In the genomic region with DNA sequence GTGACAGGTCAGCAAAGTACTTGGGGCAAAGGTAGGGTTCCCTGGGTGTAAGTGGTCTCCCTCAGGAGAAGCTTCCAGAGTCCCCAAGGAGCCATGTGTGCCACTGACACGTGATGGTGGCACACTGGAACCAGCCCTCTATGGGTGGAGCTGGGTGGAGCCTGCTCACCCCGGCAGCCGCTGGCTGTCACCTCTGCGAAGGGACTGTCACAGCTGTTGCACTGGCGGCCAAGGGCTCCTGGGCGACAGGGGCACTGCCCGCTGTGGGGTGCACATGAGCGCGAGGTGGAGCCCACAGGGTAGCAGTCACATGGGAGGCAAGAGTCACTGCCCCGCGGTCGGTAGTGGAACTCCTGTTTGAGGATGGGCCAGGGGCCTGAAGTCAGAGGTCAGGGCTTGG, we compare ENCODE assay signal across 1 cellular context.
A peak's percentile ranks its signal among the peaks of the same experiment; 100 is the strongest.
TF ChIP-seq lines count a peak whose summit lies in the region.

No MANE protein-coding gene starts in this region.

TF ChIP-seq in HepG2, 621 proteins besides CTCF, POLR2A, EP300 and RAD21:
- TF ChIP-seq, protein P1, sequence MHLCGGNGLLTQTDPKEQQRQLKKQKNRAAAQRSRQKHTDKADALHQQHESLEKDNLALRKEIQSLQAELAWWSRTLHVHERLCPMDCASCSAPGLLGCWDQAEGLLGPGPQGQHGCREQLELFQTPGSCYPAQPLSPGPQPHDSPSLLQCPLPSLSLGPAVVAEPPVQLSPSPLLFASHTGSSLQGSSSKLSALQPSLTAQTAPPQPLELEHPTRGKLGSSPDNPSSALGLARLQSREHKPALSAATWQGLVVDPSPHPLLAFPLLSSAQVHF (CRISPR knock-in tag; IDR thresholded peaks at IDR 0.05): no peak
- TF ChIP-seq, protein P2, sequence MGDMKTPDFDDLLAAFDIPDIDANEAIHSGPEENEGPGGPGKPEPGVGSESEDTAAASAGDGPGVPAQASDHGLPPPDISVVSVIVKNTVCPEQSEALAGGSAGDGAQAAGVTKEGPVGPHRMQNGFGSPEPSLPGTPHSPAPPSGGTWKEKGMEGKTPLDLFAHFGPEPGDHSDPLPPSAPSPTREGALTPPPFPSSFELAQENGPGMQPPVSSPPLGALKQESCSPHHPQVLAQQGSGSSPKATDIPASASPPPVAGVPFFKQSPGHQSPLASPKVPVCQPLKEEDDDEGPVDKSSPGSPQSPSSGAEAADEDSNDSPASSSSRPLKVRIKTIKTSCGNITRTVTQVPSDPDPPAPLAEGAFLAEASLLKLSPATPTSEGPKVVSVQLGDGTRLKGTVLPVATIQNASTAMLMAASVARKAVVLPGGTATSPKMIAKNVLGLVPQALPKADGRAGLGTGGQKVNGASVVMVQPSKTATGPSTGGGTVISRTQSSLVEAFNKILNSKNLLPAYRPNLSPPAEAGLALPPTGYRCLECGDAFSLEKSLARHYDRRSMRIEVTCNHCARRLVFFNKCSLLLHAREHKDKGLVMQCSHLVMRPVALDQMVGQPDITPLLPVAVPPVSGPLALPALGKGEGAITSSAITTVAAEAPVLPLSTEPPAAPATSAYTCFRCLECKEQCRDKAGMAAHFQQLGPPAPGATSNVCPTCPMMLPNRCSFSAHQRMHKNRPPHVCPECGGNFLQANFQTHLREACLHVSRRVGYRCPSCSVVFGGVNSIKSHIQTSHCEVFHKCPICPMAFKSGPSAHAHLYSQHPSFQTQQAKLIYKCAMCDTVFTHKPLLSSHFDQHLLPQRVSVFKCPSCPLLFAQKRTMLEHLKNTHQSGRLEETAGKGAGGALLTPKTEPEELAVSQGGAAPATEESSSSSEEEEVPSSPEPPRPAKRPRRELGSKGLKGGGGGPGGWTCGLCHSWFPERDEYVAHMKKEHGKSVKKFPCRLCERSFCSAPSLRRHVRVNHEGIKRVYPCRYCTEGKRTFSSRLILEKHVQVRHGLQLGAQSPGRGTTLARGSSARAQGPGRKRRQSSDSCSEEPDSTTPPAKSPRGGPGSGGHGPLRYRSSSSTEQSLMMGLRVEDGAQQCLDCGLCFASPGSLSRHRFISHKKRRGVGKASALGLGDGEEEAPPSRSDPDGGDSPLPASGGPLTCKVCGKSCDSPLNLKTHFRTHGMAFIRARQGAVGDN (CRISPR knock-in tag; IDR thresholded peaks at IDR 0.05): 0 out of 2 replicates have a peak, but pooled peaks have one; percentile 16
